Comparison of ENCODE assay signal across 10 cellular contexts in the genomic region with DNA sequence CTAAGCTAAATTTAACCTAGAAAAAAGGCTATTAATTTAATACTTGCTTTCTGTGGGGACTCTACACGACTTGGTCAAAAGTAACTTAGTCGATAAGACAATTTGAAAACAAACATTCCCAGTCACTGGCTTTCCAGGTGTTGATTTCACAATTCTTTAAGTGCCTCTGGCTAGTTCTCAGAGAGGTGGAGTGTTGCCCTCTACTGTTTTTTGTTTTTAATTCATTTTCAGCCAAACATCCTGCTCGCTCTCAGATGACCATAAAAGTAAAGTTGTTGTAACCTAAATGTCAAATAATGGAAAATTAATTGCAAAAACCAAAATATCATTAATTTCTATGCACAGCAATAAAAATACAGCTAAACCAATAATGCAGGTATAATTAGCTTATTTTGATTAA.
DNase-seq lines count a peak whose midpoint lies in the region; ATAC-seq, FAIRE-seq and TF ChIP-seq lines count a peak whose summit lies in the region.
"Had no signal": no experiment of that assay in that cellular context is flagged by ENCODE, and none has a peak within 500 bp of the region (broad histone marks: within the 10 kb centered on the region; RNA-seq: fewer than 3 reads in every experiment).

No MANE protein-coding gene starts in this region.

- no peaks in the 10 kb centered on the region for H3K9me3 ChIP-seq in mucosa of descending colon

- peaks cover 0 to 3% (median 0%) of the 10 kb centered on the region in 5 experiments for H3K9me3 Mint-ChIP-seq in brain
- H3K9me3 Mint-ChIP-seq: CD14-positive monocyte had no signal

- H3K36me3 ChIP-seq in mesendoderm (ENCODE audit: control insufficient read depth, insufficient read depth, low read length) (no peaks in the 10 kb centered on the region), mucosa of descending colon (ENCODE audit: low read depth) (no peaks in the 10 kb centered on the region)

- WGBS in mesendoderm (ENCODE audit: extremely low coverage, insufficient coverage, low lambda C conversion rate), result no CpG with 5 or more reads among the region's 3 CpGs

- no peak overlapping the region for H3K27ac Mint-ChIP-seq in brain
- H3K27ac Mint-ChIP-seq: CD14-positive monocyte had no signal

- no peaks in the 10 kb centered on the region for H3K27me3 ChIP-seq in mesendoderm (ENCODE audit: insufficient read depth, low read length, poor library complexity)

- H2BK5ac ChIP-seq in mesendoderm (ENCODE audit: low read length), result no peak overlapping the region

- no peak overlapping the region for H3K4ac ChIP-seq in mesendoderm (ENCODE audit: low read depth, low read length)

- no peak overlapping the region for H3K18ac ChIP-seq in mesendoderm (ENCODE audit: low read length)

- peak; percentile 45 for FAIRE-seq in GM19239 (lab: Jason Lieb, UNC)

- no peak overlapping the region for H3K56ac ChIP-seq in mesendoderm (ENCODE audit: low read length)

- H3K23ac ChIP-seq in mesendoderm (ENCODE audit: low read length), result no peak overlapping the region

- H3K4me2 ChIP-seq in mesendoderm (ENCODE audit: low read length), result no peak overlapping the region

- no peaks in the 10 kb centered on the region for H3K4me1 ChIP-seq in mesendoderm (ENCODE audit: control insufficient read depth, low read depth, low read length)
- peaks cover 2% of the 10 kb centered on the region for H3K4me1 ChIP-seq in mucosa of descending colon (ENCODE audit: low read depth)

- H3K27me3 Mint-ChIP-seq in brain, result no peaks in the 10 kb centered on the region

- H3K36me3 Mint-ChIP-seq in brain, result peaks cover 5% of the 10 kb centered on the region
- H3K36me3 Mint-ChIP-seq: CD14-positive monocyte had no signal

- no peak overlapping the region for H3K4me3 Mint-ChIP-seq in brain
- H3K4me3 Mint-ChIP-seq: CD14-positive monocyte had no signal

- H3K4me3 ChIP-seq in mesendoderm (ENCODE audit: low read length), result no peak overlapping the region
- H3K4me3 ChIP-seq in mucosa of descending colon, result no peak overlapping the region

- H2AK5ac ChIP-seq in mesendoderm (ENCODE audit: low read length), result no peak overlapping the region

- H3K79me2 ChIP-seq in mesendoderm (ENCODE audit: control insufficient read depth, insufficient read depth, low read length), result no peaks in the 10 kb centered on the region

- H3K27ac ChIP-seq in mesendoderm (ENCODE audit: low read depth, low read length), result no peak overlapping the region

- DNase-seq in GM19239 (ENCODE audit: insufficient read length, low spot score) (no peak), NCI-H1105 (lab: John Stamatoyannopoulos, UW) (peak; percentile 1), mesendoderm (peak; percentile 64), KG1 (lab: John Stamatoyannopoulos, UW) (no peak), mucosa of descending colon (no peak), cortex of kidney (lab: John Stamatoyannopoulos, UW) (no peak), hypothalamus (lab: John Stamatoyannopoulos, UW) (no peak)
- DNase-seq: stimulated activated CD4-positive, alpha-beta T cell treated with anti-CD3 and anti-CD28 coated beads, Interleukin-12 subunit alpha, Interleukin-12 subunit beta, amount 100 ng/mL, for 4 hours had no signal

- no peak overlapping the region for H4K5ac ChIP-seq in mesendoderm (ENCODE audit: low read length)

- H3K79me1 ChIP-seq in mesendoderm (ENCODE audit: low read length), result no peaks in the 10 kb centered on the region

- TF ChIP-seq CTCF in brain (conservative IDR thresholded peaks at IDR 0.05) (peak; percentile 31 to 47), mucosa of descending colon (IDR thresholded peaks at IDR 0.05) (no peak)

- intact Hi-C loops in mucosa of descending colon (cut with DNase I, micrococcal nuclease), result no loop called here

- H3K4me1 Mint-ChIP-seq in brain, result no peaks in the 10 kb centered on the region
- H3K4me1 Mint-ChIP-seq: CD14-positive monocyte had no signal

- no peak overlapping the region for H4K8ac ChIP-seq in mesendoderm (ENCODE audit: low read depth, low read length)

- H2BK15ac ChIP-seq in mesendoderm (replicated peaks; ENCODE audit: low read depth), result no peak overlapping the region

- no peak overlapping the region for H3K9ac ChIP-seq in mesendoderm (ENCODE audit: low read length)

- H2BK120ac ChIP-seq in mesendoderm (ENCODE audit: low read depth, low read length), result no peak overlapping the region

- no peak for ATAC-seq in mucosa of descending colon

Comparison
In these comparisons a context has a peak if more than half of its experiments do, and no peak if none do; other contexts are left out.
1. DNase-seq: peak in NCI-H1105 (single experiment) and mesendoderm (single experiment); none in GM19239 (single experiment), KG1 (single experiment), mucosa of descending colon (0 of 3), cortex of kidney (single experiment) and hypothalamus (0 of 51).